In the genomic region with DNA sequence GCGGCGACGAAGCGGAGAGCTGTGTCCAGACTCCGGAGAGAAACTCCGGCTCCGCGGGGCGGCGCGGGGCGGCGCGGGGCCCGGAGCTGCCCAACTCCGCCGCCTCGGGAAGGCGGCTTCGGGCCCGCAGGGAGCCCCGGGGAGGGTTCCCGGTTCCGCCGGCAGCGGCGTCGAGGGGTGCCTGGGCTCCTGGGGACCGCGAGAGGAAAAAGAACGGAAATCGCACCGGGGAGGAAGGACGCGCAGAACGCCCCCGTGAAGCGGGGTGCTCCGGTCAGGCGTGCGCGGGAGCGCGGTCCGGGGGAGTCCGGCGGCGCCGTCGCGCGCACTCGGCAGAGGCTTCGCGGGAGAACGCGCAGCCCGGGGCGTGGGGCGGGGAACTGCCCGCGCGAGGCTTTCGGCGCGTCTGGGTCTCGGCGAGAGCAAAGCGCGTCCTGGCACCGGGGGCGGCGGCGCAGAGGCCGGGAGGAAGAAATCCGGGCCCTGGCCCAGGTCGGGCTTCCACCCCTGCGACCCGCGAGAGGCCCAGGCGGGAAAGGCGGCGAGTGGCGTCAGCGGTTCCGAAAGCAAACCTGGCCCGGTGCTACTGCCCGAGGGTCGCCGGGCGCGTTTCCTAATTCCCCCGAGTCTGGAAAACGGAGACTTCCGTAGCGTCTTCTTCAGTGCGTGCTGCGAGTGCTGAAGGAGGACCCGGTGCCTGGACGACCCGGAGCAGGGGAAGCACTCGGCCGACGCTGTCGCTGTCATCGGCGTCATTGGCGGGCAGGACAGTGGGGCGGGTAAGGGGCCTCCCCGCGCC, we compare ENCODE assay signal across 9 cellular contexts. TPM values are rescaled to one million over a fixed set of nuclear protein-coding genes. Genes with fewer than 3 reads are reported as not detected.
DNase-seq lines count a peak whose midpoint lies in the region; ATAC-seq and TF ChIP-seq lines count a peak whose summit lies in the region.
"Not testable (repeated sequence)": the region's sequence is repeated elsewhere in the genome, so short reads cannot be mapped to it uniquely, and the experiment has no call there.
"Had no signal": no experiment of that assay in that cellular context is flagged by ENCODE, and none has a peak within 500 bp of the region (broad histone marks: within the 10 kb centered on the region; RNA-seq: fewer than 3 reads in every experiment).

No MANE protein-coding gene starts in this region.

- H4K20me1 ChIP-seq in hepatocyte (ENCODE audit: insufficient read depth, poor library complexity, severe bottlenecking); neural cell (ENCODE audit: insufficient read depth): not testable (repeated sequence)

- H3K9ac ChIP-seq in neural cell (ENCODE audit: low read length): not testable (repeated sequence)

- peak overlapping the region; percentile 70 for H3K4me3 Mint-ChIP-seq in activated CD8-positive, alpha-beta T cell treated with anti-CD3 and anti-CD28 coated beads for 36 hours

- CTCF ChIA-PET in activated CD8-positive, alpha-beta T cell treated with anti-CD3 and anti-CD28 coated beads for 36 hours (lab: Charles Lee): not testable (repeated sequence)

- H3K36me3 Mint-ChIP-seq in activated CD8-positive, alpha-beta T cell treated with anti-CD3 and anti-CD28 coated beads for 36 hours (ENCODE audit: low read depth): not testable (repeated sequence)

- TF ChIP-seq POLR2A in stomach (IDR thresholded peaks at IDR 0.05): not testable (repeated sequence)

- H2AFZ ChIP-seq in hepatocyte: peak overlapping the region; percentile 84
- not testable (repeated sequence) for H2AFZ ChIP-seq in neural cell (ENCODE audit: low read depth, low read length)

- H3K4me1 ChIP-seq in hepatocyte (ENCODE audit: insufficient read depth): peaks cover 16% of the 10 kb centered on the region
- H3K4me1 ChIP-seq in stomach: peaks cover 14 to 38% (median 27%) of the 10 kb centered on the region in 4 donors

- peak; percentile 52 for ATAC-seq in GM21786 (IDR thresholded peaks at IDR 0.05; ENCODE audit: unreplicated experiment)
- ATAC-seq in activated CD8-positive, alpha-beta T cell treated with anti-CD3 and anti-CD28 coated beads for 36 hours: peak; percentile 88

- H3K27ac Mint-ChIP-seq in activated CD8-positive, alpha-beta T cell treated with anti-CD3 and anti-CD28 coated beads for 36 hours: not testable (repeated sequence)

- TF ChIP-seq CTCF in activated CD8-positive, alpha-beta T cell treated with anti-CD3 and anti-CD28 coated beads for 36 hours (IDR thresholded peaks at IDR 0.05); coronary artery (IDR thresholded peaks at IDR 0.05); hepatocyte (IDR thresholded peaks at IDR 0.05; ENCODE audit: poor library complexity); neural cell (IDR thresholded peaks at IDR 0.05; ENCODE audit: poor library complexity, severe bottlenecking); stomach (IDR thresholded peaks at IDR 0.05): not testable (repeated sequence)

- H3K27ac ChIP-seq in coronary artery; hepatocyte; neural cell (ENCODE audit: low read length); stomach: not testable (repeated sequence)

- peaks cover 16% of the 10 kb centered on the region for H3K4me1 Mint-ChIP-seq in activated CD8-positive, alpha-beta T cell treated with anti-CD3 and anti-CD28 coated beads for 36 hours (ENCODE audit: low read depth)

- H3F3A ChIP-seq in neural cell (ENCODE audit: insufficient read depth, low read length, poor library complexity, severe bottlenecking): not testable (repeated sequence)

- H3K9me3 Mint-ChIP-seq in activated CD8-positive, alpha-beta T cell treated with anti-CD3 and anti-CD28 coated beads for 36 hours: not testable (repeated sequence)

- peak overlapping the region; percentile 95 for H3K4me2 ChIP-seq in hepatocyte
- not testable (repeated sequence) for H3K4me2 ChIP-seq in neural cell (ENCODE audit: low read length)

- not testable (repeated sequence) for H3K9me3 ChIP-seq in hepatocyte (ENCODE audit: low read depth); neural cell (ENCODE audit: low read length); stomach

- peak; percentile 17 for DNase-seq in EL
- DNase-seq in NCI-H1105 (lab: John Stamatoyannopoulos, UW): peak; percentile 26
- DNase-seq in activated CD8-positive, alpha-beta T cell treated with anti-CD3 and anti-CD28 coated beads for 36 hours: peak; percentile 61
- DNase-seq in coronary artery (ENCODE audit: low spot score); stomach: not testable (repeated sequence)
- DNase-seq in hepatocyte (ENCODE audit: low spot score): peak; percentile 34

- POLR2A ChIA-PET in activated CD8-positive, alpha-beta T cell treated with anti-CD3 and anti-CD28 coated beads for 36 hours (lab: Charles Lee): not testable (repeated sequence)

- 2% methylated on average over 90 of the region's 111 CpGs for WGBS in hepatocyte (ENCODE audit: low lambda C conversion rate, missing lambda C conversion rate)
- 1 to 4% (median 1%) methylated on average over 24 to 110 of the region's 111 CpGs for WGBS in stomach, 5 donors

- H3K27me3 ChIP-seq in hepatocyte: peaks cover 56% of the 10 kb centered on the region
- H3K27me3 ChIP-seq in neural cell (ENCODE audit: insufficient read depth, low read depth, low read length): peaks cover 70% of the 10 kb centered on the region
- peaks cover 7 to 84% (median 44%) of the 10 kb centered on the region in 3 donors for H3K27me3 ChIP-seq in stomach

- not testable (repeated sequence) for TF ChIP-seq RAD21 in neural cell (conservative IDR thresholded peaks at IDR 0.05)

- intact Hi-C loops in activated CD8-positive, alpha-beta T cell treated with anti-CD3 and anti-CD28 coated beads for 36 hours (cut with micrococcal nuclease); stomach (cut with DNase I; ENCODE audit: low total_unique reads): not testable (repeated sequence)

- H3K36me3 ChIP-seq in hepatocyte (replicated peaks; ENCODE audit: insufficient read depth, low read depth); neural cell (ENCODE audit: insufficient read depth, low read length); stomach: not testable (repeated sequence)

- not testable (repeated sequence) for TF ChIP-seq EP300 in neural cell (conservative IDR thresholded peaks at IDR 0.05; ENCODE audit: poor library complexity, severe bottlenecking); stomach (IDR thresholded peaks at IDR 0.05)

- H3K4me3 ChIP-seq in coronary artery (peak overlapping the region; percentile 73), hepatocyte (peak overlapping the region; percentile 45), neural cell (ENCODE audit: low read length) (peak overlapping the region; percentile 55), stomach (peak overlapping the region; percentile 36 to 63 (median 43))

- not testable (repeated sequence) for H3K79me2 ChIP-seq in hepatocyte; neural cell (replicated peaks; ENCODE audit: insufficient read depth, low read length)

- not testable (repeated sequence) for H3K9me2 ChIP-seq in hepatocyte (replicated peaks; ENCODE audit: insufficient read depth); neural cell (ENCODE audit: insufficient read depth, low read length)

- H3K27me3 Mint-ChIP-seq in activated CD8-positive, alpha-beta T cell treated with anti-CD3 and anti-CD28 coated beads for 36 hours: peaks cover 41% of the 10 kb centered on the region

TF ChIP-seq in neural cell, 6 proteins besides CTCF, POLR2A, EP300 and RAD21:
- peak; percentile 35 for TF ChIP-seq POLR2AphosphoS5 (IDR thresholded peaks at IDR 0.05)
- TF ChIP-seq EZH2 (IDR thresholded peaks at IDR 0.05; ENCODE audit: borderline replicate concordance, insufficient read depth, low read length, poor library complexity, severe bottlenecking): peak; percentile 99

RNA-seq across cellular contexts. Expression of a gene that starts 4.5 kb away (rescaled TPM):
- not detected for total RNA-seq in activated CD8-positive, alpha-beta T cell treated with anti-CD3 and anti-CD28 coated beads for 36 hours
- total RNA-seq in hepatocyte (0.28 and 0.30 TPM in 2 replicates), stomach (1 to 10 TPM in 1 of 5 donors, not detected in 4; 1.8 TPM)
- polyA plus RNA-seq in hepatocyte (0.11 and 0.24 TPM in 2 replicates), neural cell (2.3 and 2.5 TPM in 2 replicates), stomach (under 1 TPM in 2 of 3 donors, not detected in 1; 0.25 to 0.50 TPM)
- polyA minus RNA-seq in neural cell: 2.9 and 3.2 TPM in 2 replicates
- total RNA-seq: H4 had no signal
